ENCODE assay signal across 9 cellular contexts in the genomic region with DNA sequence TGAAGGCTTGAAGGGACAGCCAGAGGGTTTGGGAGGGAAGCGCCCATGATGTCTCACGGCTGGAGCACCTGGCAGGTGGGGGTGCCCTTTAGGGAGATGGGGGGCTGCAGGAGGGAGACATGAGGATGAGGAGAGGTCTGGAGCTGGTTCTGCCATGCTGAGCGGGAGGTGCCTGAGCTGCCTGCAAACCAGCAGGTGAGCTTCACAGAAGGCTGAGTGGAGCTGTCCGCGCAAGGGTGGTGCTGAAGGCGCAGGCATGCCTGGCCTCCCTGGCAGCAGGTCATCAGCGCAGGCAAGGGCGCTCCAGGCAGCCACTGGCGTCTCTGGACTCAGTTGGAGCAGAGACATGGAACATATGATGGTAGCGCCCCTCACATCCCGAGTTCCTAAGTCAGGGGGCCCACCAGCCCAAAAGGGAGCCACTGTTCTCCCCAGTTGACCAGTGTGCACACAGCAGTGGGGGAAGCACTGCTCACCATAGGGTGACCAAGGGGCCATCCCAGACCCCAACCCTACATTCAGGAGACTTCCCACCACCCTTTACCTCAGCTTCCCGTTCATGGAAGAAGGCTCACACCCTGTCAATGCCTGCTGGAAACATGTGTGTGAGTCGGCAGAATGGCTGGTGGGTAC. TPM values are rescaled to one million over a fixed set of nuclear protein-coding genes. Genes with fewer than 3 reads are reported as not detected.
DNase-seq lines count a peak whose midpoint lies in the region; ATAC-seq, FAIRE-seq and TF ChIP-seq lines count a peak whose summit lies in the region.
"Had no signal": no experiment of that assay in that cellular context is flagged by ENCODE, and none has a peak within 500 bp of the region (broad histone marks: within the 10 kb centered on the region; RNA-seq: fewer than 3 reads in every experiment).

No MANE protein-coding gene starts in this region.

- no peak for TF ChIP-seq CTCF in kidney (IDR thresholded peaks at IDR 0.05; ENCODE audit: borderline replicate concordance, extremely low read depth, insufficient read depth)

- H3K9me3 Mint-ChIP-seq in activated naive CD8-positive, alpha-beta T cell treated with anti-CD3 and anti-CD28 coated beads, Interleukin-2, amount 10 ng/mL, durations not matched to agents 7 days and 5 days = peaks cover 20% of the 10 kb centered on the region

- H3K27ac ChIP-seq in kidney (ENCODE audit: low read depth in 2 of 2, low read length in 2 of 2) = no peak overlapping the region
- H3K27ac ChIP-seq: gastrocnemius medialis had no signal

- no peak for FAIRE-seq in kidney (lab: Jason Lieb, UNC)

- POLR2A ChIA-PET in activated naive CD8-positive, alpha-beta T cell treated with anti-CD3 and anti-CD28 coated beads, Interleukin-2, amount 10 ng/mL, durations not matched to agents 7 days and 5 days (lab: Charles Lee) = no interaction called here

- DNase-seq in Right ventricle myocardium superior (peak; percentile 36), cardiac septum (ENCODE audit: low spot score) (no peak), kidney (peak; percentile 82), foreskin melanocyte (no peak), cerebellar cortex (ENCODE audit: low spot score) (no peak)
- DNase-seq in activated naive CD8-positive, alpha-beta T cell treated with anti-CD3 and anti-CD28 coated beads, Interleukin-2, amount 10 ng/mL, durations not matched to agents 7 days and 5 days = peak; percentile 66
- DNase-seq: gastrocnemius medialis had no signal

- H3K27me3 Mint-ChIP-seq in activated naive CD8-positive, alpha-beta T cell treated with anti-CD3 and anti-CD28 coated beads, Interleukin-2, amount 10 ng/mL, durations not matched to agents 7 days and 5 days = no peaks in the 10 kb centered on the region

- no peak overlapping the region for H3K4me3 Mint-ChIP-seq in activated naive CD8-positive, alpha-beta T cell treated with anti-CD3 and anti-CD28 coated beads, Interleukin-2, amount 10 ng/mL, durations not matched to agents 7 days and 5 days

- H3K4me3 ChIP-seq in kidney (ENCODE audit: low read length in 2 of 2) = no peak overlapping the region
- H3K4me3 ChIP-seq: gastrocnemius medialis had no signal

- ATAC-seq in Right ventricle myocardium superior (ENCODE audit: poor library complexity) = peak; percentile 52
- peak; percentile 33 for ATAC-seq in activated naive CD8-positive, alpha-beta T cell treated with anti-CD3 and anti-CD28 coated beads, Interleukin-2, amount 10 ng/mL, durations not matched to agents 7 days and 5 days (ENCODE audit: low read depth)
- ATAC-seq in GM21528 (IDR thresholded peaks at IDR 0.05; ENCODE audit: low FRiP score, unreplicated experiment) = no peak
- no peak for ATAC-seq in HG03135 (IDR thresholded peaks at IDR 0.05; ENCODE audit: unreplicated experiment)
- ATAC-seq: gastrocnemius medialis had no signal

- intact Hi-C loops in Right ventricle myocardium superior (cut with DNase I) = no loop called here
- intact Hi-C loops in cardiac septum (cut with DNase I) = no loop called here
- intact Hi-C loops in kidney (cut with DNase I) = no loop called here

- no peaks in the 10 kb centered on the region for H3K4me1 Mint-ChIP-seq in activated naive CD8-positive, alpha-beta T cell treated with anti-CD3 and anti-CD28 coated beads, Interleukin-2, amount 10 ng/mL, durations not matched to agents 7 days and 5 days

- no peaks in the 10 kb centered on the region for H3K4me1 ChIP-seq in kidney (ENCODE audit: control insufficient read depth in 1 of 2, insufficient read depth in 1 of 2, low read depth in 1 of 2, low read length in 2 of 2)
- H3K4me1 ChIP-seq: gastrocnemius medialis had no signal

- no peak overlapping the region for H3K9ac ChIP-seq in kidney (ENCODE audit: low read length in 2 of 2)

- H3K36me3 Mint-ChIP-seq in activated naive CD8-positive, alpha-beta T cell treated with anti-CD3 and anti-CD28 coated beads, Interleukin-2, amount 10 ng/mL, durations not matched to agents 7 days and 5 days = no peaks in the 10 kb centered on the region

- no peak overlapping the region for H3K27ac Mint-ChIP-seq in activated naive CD8-positive, alpha-beta T cell treated with anti-CD3 and anti-CD28 coated beads, Interleukin-2, amount 10 ng/mL, durations not matched to agents 7 days and 5 days

- H3K9me3 ChIP-seq in kidney (ENCODE audit: control insufficient read depth in 1 of 2, low read length in 2 of 2) = peaks cover 2 to 20% of the 10 kb centered on the region in 2 donors
- H3K9me3 ChIP-seq: gastrocnemius medialis had no signal

- H3K36me3 ChIP-seq in kidney (ENCODE audit: control insufficient read depth in 1 of 2, insufficient read depth in 2 of 2, low read length in 2 of 2) = no peaks in the 10 kb centered on the region
- H3K36me3 ChIP-seq: gastrocnemius medialis had no signal

RNA-seq across cellular contexts. Expression of gene ADRA2C, which starts 25.8 kb away (rescaled TPM):
- total RNA-seq in Right ventricle myocardium superior = 6.2 TPM
- total RNA-seq in cardiac septum = 5.4 TPM
- total RNA-seq in activated naive CD8-positive, alpha-beta T cell treated with anti-CD3 and anti-CD28 coated beads, Interleukin-2, amount 10 ng/mL, durations not matched to agents 7 days and 5 days = not detected
- total RNA-seq in kidney = 36.2 TPM
- 21.9 TPM for polyA plus RNA-seq in kidney (ENCODE audit: insufficient read depth, low read depth, low replicate concordance)

Comparison
In these comparisons a context has a peak if more than half of its experiments do, and no peak if none do; other contexts are left out.
1. DNase-seq: peak in Right ventricle myocardium superior (single experiment), activated naive CD8-positive, alpha-beta T cell treated with anti-CD3 and anti-CD28 coated beads, Interleukin-2, amount 10 ng/mL, durations not matched to agents 7 days and 5 days (single experiment) and kidney (single experiment); none in cardiac septum (single experiment), foreskin melanocyte (single experiment) and cerebellar cortex (single experiment).
2. ATAC-seq: peak in Right ventricle myocardium superior (single experiment) and activated naive CD8-positive, alpha-beta T cell treated with anti-CD3 and anti-CD28 coated beads, Interleukin-2, amount 10 ng/mL, durations not matched to agents 7 days and 5 days (single experiment); none in GM21528 (single experiment) and HG03135 (single experiment).